Comparison of ENCODE assay signal across 8 cellular contexts in the genomic region with DNA sequence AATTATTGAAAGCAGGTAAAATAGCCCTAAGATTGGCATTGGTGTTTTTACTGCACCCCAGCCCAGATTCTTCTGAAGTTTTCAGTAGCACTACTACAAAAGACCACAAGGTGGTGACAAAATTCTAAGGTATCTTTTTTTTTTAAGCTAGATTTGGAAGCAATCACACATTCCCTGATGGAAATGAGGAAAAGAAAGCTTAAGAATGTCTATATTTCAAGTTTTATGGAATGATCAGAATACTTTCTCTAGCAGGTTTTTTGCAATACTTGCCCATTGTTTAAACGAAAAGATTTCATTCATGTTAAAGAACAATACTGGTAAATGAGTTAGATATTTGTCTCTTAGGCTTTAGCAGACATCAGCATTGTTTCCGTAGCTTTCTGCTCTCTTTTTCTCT. TPM values are rescaled to one million over a fixed set of nuclear protein-coding genes. Genes with fewer than 3 reads are reported as not detected.
DNase-seq lines count a peak whose midpoint lies in the region; ATAC-seq and TF ChIP-seq lines count a peak whose summit lies in the region.

No MANE protein-coding gene starts in this region.

- H3K4me3 ChIP-seq in NB4 (ENCODE audit: low read depth, low read length) = no peak overlapping the region

- peak; percentile 57 for TF ChIP-seq CTCF in NB4 (IDR thresholded peaks at IDR 0.05; ENCODE audit: low read depth, low read length)

- DNase-seq in SIG-M5 treated with dmso at 0.1 percent for 504 hours (lab: John Stamatoyannopoulos, UW; ENCODE audit: unreplicated experiment) (peak; percentile 40), SIG-M5 (lab: John Stamatoyannopoulos, UW) (no peak), NB4 (ENCODE audit: low read depth) (peak; percentile 46), cerebellum (ENCODE audit: low spot score) (peak; percentile 15), myocyte (ENCODE audit: low read depth) (peak; percentile 63), occipital lobe (lab: John Stamatoyannopoulos, UW) (no peak)

- no peak for ATAC-seq in GM18870 (IDR thresholded peaks at IDR 0.05; ENCODE audit: unreplicated experiment)
- ATAC-seq in HG02840 (IDR thresholded peaks at IDR 0.05; ENCODE audit: low FRiP score, unreplicated experiment) = no peak

- no peak for TF ChIP-seq POLR2A in NB4 (IDR thresholded peaks at IDR 0.05; ENCODE audit: extremely low read depth, insufficient read length)

RNA-seq across cellular contexts. Expression of a gene that starts 32.1 kb away (rescaled TPM):
- total RNA-seq in cerebellum (386 TPM), myocyte (96.2 and 111 TPM in 2 replicates), occipital lobe (399 TPM)
- polyA plus RNA-seq in myocyte (2012) = 35.8 TPM

Comparison
In these comparisons a context has a peak if more than half of its experiments do, and no peak if none do; other contexts are left out.
1. DNase-seq: peak in SIG-M5 treated with dmso at 0.1 percent for 504 hours (single experiment), NB4 (single experiment), cerebellum (single experiment) and myocyte (single experiment); none in SIG-M5 (single experiment) and occipital lobe (single experiment).